In the genomic region with DNA sequence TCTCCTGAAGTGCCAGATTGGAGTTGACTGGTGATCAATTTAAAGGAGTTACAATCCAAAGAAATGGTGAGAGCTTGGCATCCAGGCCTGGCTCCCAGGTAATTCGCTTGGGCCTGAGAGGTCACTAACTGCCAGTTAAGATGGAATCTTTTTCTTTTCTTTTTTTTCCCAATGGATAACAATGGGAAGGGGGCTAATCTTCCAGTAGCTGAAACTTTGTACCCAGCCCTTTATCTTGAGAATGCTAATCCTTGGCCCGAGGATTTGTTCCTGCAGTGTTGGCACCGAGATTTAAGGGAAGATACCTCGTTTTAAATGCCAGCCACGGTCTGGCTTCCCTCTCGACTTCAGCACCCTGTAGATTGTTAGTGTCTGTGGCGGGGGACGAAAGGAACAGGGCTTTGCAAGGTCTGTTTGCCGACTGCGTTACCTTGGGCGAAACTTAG, we compare ENCODE assay signal across 11 cellular contexts. TPM values are rescaled to one million over a fixed set of nuclear protein-coding genes. Genes with fewer than 3 reads are reported as not detected.
DNase-seq lines count a peak whose midpoint lies in the region; TF ChIP-seq lines count a peak whose summit lies in the region.
"Had no signal": no experiment of that assay in that cellular context is flagged by ENCODE, and none has a peak within 500 bp of the region (broad histone marks: within the 10 kb centered on the region; RNA-seq: fewer than 3 reads in every experiment).

No MANE protein-coding gene starts in this region.

- no peak overlapping the region for H2AFZ ChIP-seq in ACC112 (ENCODE audit: low read length, unreplicated experiment)

- intact Hi-C loops in head of caudate nucleus (cut with DNase I), result no loop called here

- H3K4me3 ChIP-seq in ACC112 (ENCODE audit: low read depth, low read length), result peak overlapping the region; percentile 70

- H3K9me3 Mint-ChIP-seq in endothelial cell (ENCODE audit: unreplicated experiment), result no peaks in the 10 kb centered on the region
- no peaks in the 10 kb centered on the region for H3K9me3 Mint-ChIP-seq in neural crest cell
- H3K9me3 Mint-ChIP-seq: CD8-positive, alpha-beta T cell had no signal

- no peaks in the 10 kb centered on the region for H3K36me3 ChIP-seq in ACC112 (ENCODE audit: insufficient read depth, low read length)

- no peaks in the 10 kb centered on the region for H3K36me3 Mint-ChIP-seq in endothelial cell (ENCODE audit: low read depth, unreplicated experiment)
- peaks cover 3% of the 10 kb centered on the region for H3K36me3 Mint-ChIP-seq in neural crest cell (ENCODE audit: low read depth)
- H3K36me3 Mint-ChIP-seq: CD8-positive, alpha-beta T cell had no signal

- H3K4me3 Mint-ChIP-seq in endothelial cell (ENCODE audit: unreplicated experiment) (peak overlapping the region; percentile 89), neural crest cell (peak overlapping the region; percentile 58)
- H3K4me3 Mint-ChIP-seq: CD8-positive, alpha-beta T cell had no signal

- H3K27ac Mint-ChIP-seq in endothelial cell (ENCODE audit: unreplicated experiment) (no peak overlapping the region), neural crest cell (ENCODE audit: unreplicated experiment) (no peak overlapping the region)
- H3K27ac Mint-ChIP-seq: CD8-positive, alpha-beta T cell had no signal

- H3K27me3 Mint-ChIP-seq in endothelial cell (ENCODE audit: unreplicated experiment), result peaks cover 41% of the 10 kb centered on the region
- H3K27me3 Mint-ChIP-seq in neural crest cell (ENCODE audit: low read depth), result peaks cover 99% of the 10 kb centered on the region

- DNase-seq in HT1080 (ENCODE audit: low read depth), result peak; percentile 12
- DNase-seq in endothelial cell (ENCODE audit: low spot score), result no peak
- no peak for DNase-seq in neural crest cell (ENCODE audit: low read depth, low spot score)
- DNase-seq in SW 1271 (lab: John Stamatoyannopoulos, UW), result no peak
- DNase-seq in superior temporal gyrus (ENCODE audit: extremely low spot score), result no peak
- DNase-seq in head of caudate nucleus, result no peak
- no peak for DNase-seq in RWPE1 (ENCODE audit: low spot score)
- DNase-seq: CD8-positive, alpha-beta T cell; NCI-H1105 treated with DMSO at 0.1 percent for 48 hours; stimulated activated naive CD4-positive, alpha-beta T cell treated with Interleukin-2 at 50 U/mL for 16 hours had no signal

- POLR2A ChIA-PET in RWPE1 (lab: Yijun Ruan, JAX; ENCODE audit: low non-redundant PET), result no interaction called here

- CTCF ChIA-PET in RWPE1 (lab: Yijun Ruan, JAX), result no interaction called here

- H3K27me3 ChIP-seq in ACC112 (ENCODE audit: insufficient read depth, low read length), result peaks cover 97% of the 10 kb centered on the region

- H3K27ac ChIP-seq in ACC112 (ENCODE audit: low read depth, low read length), result no peak overlapping the region
- H3K27ac ChIP-seq in RWPE1, result no peak overlapping the region

- H3K4me1 ChIP-seq in ACC112 (ENCODE audit: control insufficient read depth, insufficient read depth, low read length, unreplicated experiment), result peaks cover 3% of the 10 kb centered on the region

- peaks cover 48% of the 10 kb centered on the region for H3K4me1 Mint-ChIP-seq in endothelial cell (ENCODE audit: unreplicated experiment)
- peaks cover 24% of the 10 kb centered on the region for H3K4me1 Mint-ChIP-seq in neural crest cell

- H3K79me2 ChIP-seq in ACC112 (ENCODE audit: control insufficient read depth, insufficient read depth, low read length, unreplicated experiment), result no peaks in the 10 kb centered on the region

- TF ChIP-seq CTCF in endothelial cell (IDR thresholded peaks at IDR 0.05; ENCODE audit: unreplicated experiment) (no peak), neural crest cell (conservative IDR thresholded peaks at IDR 0.05) (no peak), RWPE1 (conservative IDR thresholded peaks at IDR 0.05; ENCODE audit: low read depth) (no peak)

RNA-seq across cellular contexts. Expression of gene PITX2, which starts 13.4 kb away (rescaled TPM):
- 4.6 and 7.1 TPM in 2 replicates for total RNA-seq in HT1080 (2014; rRNA removed; shearing (Covaris generic))
- 3.8 and 4.3 TPM in 2 replicates for polyA plus RNA-seq in HT1080 (2015; cell fraction: cytosol; rRNA removed)
- 8.6 and 12.1 TPM in 2 replicates for polyA plus RNA-seq in HT1080 (2015; cell fraction: nucleus; rRNA removed)
- total RNA-seq in endothelial cell (ENCODE audit: unreplicated experiment), result 11.9 TPM
- total RNA-seq in neural crest cell, result 0.58 and 0.77 TPM in 2 replicates
- total RNA-seq: CD8-positive, alpha-beta T cell had no signal
